9 cellular contexts compared by ENCODE assay signal in the genomic region with DNA sequence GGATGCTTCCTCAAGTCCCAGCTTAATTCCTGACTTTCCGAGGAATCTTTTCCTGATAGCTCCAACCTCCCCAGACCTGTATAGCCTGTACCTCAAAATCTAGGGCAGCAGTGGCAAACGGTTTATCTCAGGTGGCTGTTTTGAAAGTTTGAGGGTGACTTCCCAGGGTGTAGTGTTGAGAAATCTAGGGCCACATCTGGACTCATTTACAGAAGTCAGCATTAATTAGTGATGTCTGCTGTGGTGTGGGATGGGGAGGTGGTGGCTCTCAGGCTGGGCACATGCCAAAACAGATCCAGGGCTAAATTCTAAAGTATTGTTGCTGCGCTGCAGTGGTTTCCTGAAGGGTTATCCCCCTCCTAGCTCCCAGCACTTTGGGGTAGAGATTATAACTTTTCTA.
"Had no signal": no experiment of that assay in that cellular context is flagged by ENCODE, and none has a peak within 500 bp of the region (broad histone marks: within the 10 kb centered on the region; RNA-seq: fewer than 3 reads in every experiment).

No MANE protein-coding gene starts in this region.

- H3K9me3 ChIP-seq: upper lobe of right lung had no signal

- H3K27ac ChIP-seq: foreskin keratinocyte, upper lobe of right lung had no signal

- H3K36me3 ChIP-seq: upper lobe of right lung had no signal

- H3K27me3 ChIP-seq: dorsolateral prefrontal cortex, foreskin keratinocyte, upper lobe of right lung had no signal

- H3K4me3 ChIP-seq: dorsolateral prefrontal cortex, upper lobe of right lung had no signal

- DNase-seq: activated CD4-positive, alpha-beta T cell treated with anti-CD3 and anti-CD28 coated beads, Interleukin-2, amount 50 U/mL, for 1 hour; activated effector memory CD4-positive, alpha-beta T cell treated with anti-CD3 and anti-CD28 coated beads, Interleukin-2, amount 50 U/mL, for 16 hours; activated T-cell treated with anti-CD3 and anti-CD28 coated beads, Interleukin-2, amount 50 U/mL, for 1 hour; foreskin keratinocyte; natural killer cell; stimulated activated CD4-positive, alpha-beta T cell treated with anti-CD3 and anti-CD28 coated beads, Interleukin-4, amount 100 ng/mL, for 24 hours; SW 1271; upper lobe of right lung had no signal
